26 cellular contexts compared by ENCODE assay signal in genomic region chr13:112107289-112107688, GRCh38. TPM values are rescaled to one million over a fixed set of nuclear protein-coding genes. Genes with fewer than 3 reads are reported as not detected.
"Had no signal": no experiment of that assay in that cellular context is flagged by ENCODE, and none has a peak within 500 bp of the region (broad histone marks: within the 10 kb centered on the region; RNA-seq: fewer than 3 reads in every experiment).

No MANE protein-coding gene starts in this region.

- H3K36me3 Mint-ChIP-seq: memory B cell; mesothelial cell of epicardium; natural killer cell; stimulated activated naive B cell treated with anti-CD40 and anti-IgM and Interleukin-4, amounts not matched to agents 10 μg/mL and 1 μg/mL and 100 μg/mL, for 72 hours had no signal

- H3K36me3 ChIP-seq: heart right ventricle, left lung, lower lobe of right lung, neutrophil, sigmoid colon, thoracic aorta, transverse colon had no signal

- DNase-seq: erythroblast; heart right ventricle; immature natural killer cell; lower lobe of right lung; natural killer cell; psoas muscle; stimulated activated CD4-positive, alpha-beta T cell treated with anti-CD3 and anti-CD28 coated beads, Interleukin-2, amount 100 ng/mL, for 24 hours; stimulated activated CD4-positive, alpha-beta T cell treated with anti-CD3 and anti-CD28 coated beads, Interleukin-4, amount 100 ng/mL, for 4 hours; stimulated activated naive B cell treated with anti-CD40 and anti-IgM and Interleukin-4, amounts not matched to agents 10 μg/mL and 1 μg/mL and 100 μg/mL, for 72 hours; stimulated activated naive CD8-positive, alpha-beta T cell treated with anti-CD3 and anti-CD28 coated beads, Interleukin-15, amount 100 ng/mL, for 72 hours; transverse colon had no signal

- ATAC-seq: heart right ventricle; left lung; lower lobe of right lung; natural killer cell; psoas muscle; stimulated activated naive B cell treated with anti-CD40 and anti-IgM and Interleukin-4, amounts not matched to agents 10 μg/mL and 1 μg/mL and 100 μg/mL, for 72 hours; stimulated activated naive CD8-positive, alpha-beta T cell treated with anti-CD3 and anti-CD28 coated beads, Interleukin-15, amount 100 ng/mL, for 72 hours had no signal

- H3K4me3 ChIP-seq: heart right ventricle, left lung, lower lobe of right lung, psoas muscle, sigmoid colon, skin epidermis, thoracic aorta, transverse colon had no signal

- H3K4me1 Mint-ChIP-seq: immature natural killer cell; memory B cell; natural killer cell; stimulated activated naive CD8-positive, alpha-beta T cell treated with anti-CD3 and anti-CD28 coated beads, Interleukin-15, amount 100 ng/mL, for 72 hours had no signal

- H3K4me1 ChIP-seq: lower lobe of right lung, psoas muscle had no signal

- H3K4me3 Mint-ChIP-seq: immature natural killer cell; memory B cell; mesothelial cell of epicardium; natural killer cell; stimulated activated naive B cell treated with anti-CD40 and anti-IgM and Interleukin-4, amounts not matched to agents 10 μg/mL and 1 μg/mL and 100 μg/mL, for 72 hours; stimulated activated naive CD8-positive, alpha-beta T cell treated with anti-CD3 and anti-CD28 coated beads, Interleukin-15, amount 100 ng/mL, for 72 hours had no signal

- H3K9me3 ChIP-seq: heart right ventricle, left lung, lower lobe of right lung, neutrophil, psoas muscle, sigmoid colon, thoracic aorta, transverse colon had no signal

- H3K27ac Mint-ChIP-seq: immature natural killer cell; memory B cell; mesothelial cell of epicardium; natural killer cell; stimulated activated naive CD8-positive, alpha-beta T cell treated with anti-CD3 and anti-CD28 coated beads, Interleukin-15, amount 100 ng/mL, for 72 hours had no signal

- H3K27ac ChIP-seq: heart right ventricle, left lung, lower lobe of right lung, neutrophil, psoas muscle, sigmoid colon, skin epidermis, thoracic aorta, transverse colon had no signal

- H3K9me3 Mint-ChIP-seq: memory B cell; mesothelial cell of epicardium; natural killer cell; stimulated activated naive B cell treated with anti-CD40 and anti-IgM and Interleukin-4, amounts not matched to agents 10 μg/mL and 1 μg/mL and 100 μg/mL, for 72 hours; stimulated activated naive CD8-positive, alpha-beta T cell treated with anti-CD3 and anti-CD28 coated beads, Interleukin-15, amount 100 ng/mL, for 72 hours had no signal

RNA-seq across cellular contexts. Expression of gene SOX1, which starts 40.3 kb away (rescaled TPM):
- total RNA-seq: endothelial cell of umbilical vein, fibroblast of lung, glomerular endothelial cell, heart right ventricle, left lung, lower lobe of right lung, mesothelial cell of epicardium, mucosa of gallbladder, myocyte, natural killer cell, osteoblast, psoas muscle, subcutaneous adipose tissue, thoracic aorta, transverse colon, urinary bladder had no signal
